Comparison of ENCODE assay signal across 26 cellular contexts in genomic region chr11:119342023-119342300, GRCh38. TPM values are rescaled to one million over a fixed set of nuclear protein-coding genes. Genes with fewer than 3 reads are reported as not detected.
DNase-seq lines count a peak whose midpoint lies in the region; ATAC-seq and TF ChIP-seq lines count a peak whose summit lies in the region.
"Had no signal": no experiment of that assay in that cellular context is flagged by ENCODE, and none has a peak within 500 bp of the region (broad histone marks: within the 10 kb centered on the region; RNA-seq: fewer than 3 reads in every experiment).

No MANE protein-coding gene starts in this region.

- ATAC-seq in RWPE2 (ENCODE audit: low read depth), result no peak
- no peak for ATAC-seq in GM18868 (IDR thresholded peaks at IDR 0.05; ENCODE audit: unreplicated experiment)

- peaks cover 32 to 43% (median 38%) of the 10 kb centered on the region in 11 experiments for H3K27me3 ChIP-seq in BLaER1 treated with 17β-estradiol and CSF1 and Interleukin-3, amounts not matched to agents 10 nM and 100 nM
- H3K27me3 ChIP-seq in RWPE2 (ENCODE audit: insufficient read depth, poor library complexity, severe bottlenecking), result peaks cover 15% of the 10 kb centered on the region
- H3K27me3 ChIP-seq in layer of hippocampus (ENCODE audit: control insufficient read depth, insufficient read depth, low read length), result no peaks in the 10 kb centered on the region
- H3K27me3 ChIP-seq in osteoblast (ENCODE audit: insufficient read depth, low read length), result peaks cover 15% of the 10 kb centered on the region
- no peaks in the 10 kb centered on the region for H3K27me3 ChIP-seq in Karpas-422 (ENCODE audit: low read length)

- no peak overlapping the region for H3K27ac ChIP-seq in BLaER1 treated with 17β-estradiol and CSF1 and Interleukin-3, amounts not matched to agents 10 nM and 100 nM
- no peak overlapping the region for H3K27ac ChIP-seq in RWPE2 (ENCODE audit: poor library complexity, severe bottlenecking)
- peak overlapping the region; percentile 71 for H3K27ac ChIP-seq in layer of hippocampus (ENCODE audit: low read depth, low read length)
- H3K27ac ChIP-seq in osteoblast (ENCODE audit: low read depth, low read length), result no peak overlapping the region
- H3K27ac ChIP-seq in Karpas-422 (ENCODE audit: low read length), result no peak overlapping the region
- H3K27ac ChIP-seq: KMS-11 had no signal

- H3K36me3 ChIP-seq in BLaER1 treated with 17β-estradiol and CSF1 and Interleukin-3, amounts not matched to agents 10 nM and 100 nM, result peaks cover 0 to 4% (median 0%) of the 10 kb centered on the region in 11 experiments; a peak in 1 of 22 replicates
- H3K36me3 ChIP-seq in RWPE2 (ENCODE audit: low read depth) (peaks cover 4% of the 10 kb centered on the region; the same call in 1 of the 2 replicates), osteoblast (ENCODE audit: insufficient read depth, low read length) (no peaks in the 10 kb centered on the region), Karpas-422 (ENCODE audit: insufficient read depth, low read length) (no peaks in the 10 kb centered on the region)
- H3K36me3 ChIP-seq: BE2C had no signal

- H3K79me2 ChIP-seq in osteoblast (ENCODE audit: insufficient read depth, low read length) (peaks cover 2% of the 10 kb centered on the region), Karpas-422 (ENCODE audit: low read length) (no peaks in the 10 kb centered on the region)

- no peak overlapping the region for H2AFZ ChIP-seq in osteoblast (ENCODE audit: low read length)
- no peak overlapping the region for H2AFZ ChIP-seq in Karpas-422 (ENCODE audit: low read length)

- no peak overlapping the region for H3K4me3 ChIP-seq in BLaER1 treated with 17β-estradiol and CSF1 and Interleukin-3, amounts not matched to agents 10 nM and 100 nM
- H3K4me3 ChIP-seq in RWPE2 (ENCODE audit: severe bottlenecking) (no peak overlapping the region), osteoblast (ENCODE audit: insufficient read depth, low read length) (no peak overlapping the region), foreskin fibroblast (ENCODE audit: low read depth in 1 of 2, low read length in 2 of 2) (no peak overlapping the region), Karpas-422 (ENCODE audit: low read length) (no peak overlapping the region)
- H3K4me3 ChIP-seq: HAP-1 had no signal

- H3K9me2 ChIP-seq in Karpas-422 (replicated peaks; ENCODE audit: insufficient read depth, low read length), result no peaks in the 10 kb centered on the region

- H3K9ac ChIP-seq in BLaER1 treated with 17β-estradiol and CSF1 and Interleukin-3, amounts not matched to agents 10 nM and 100 nM, result no peak overlapping the region
- H3K9ac ChIP-seq in Karpas-422 (ENCODE audit: low read length), result no peak overlapping the region
- H3K9ac ChIP-seq: KMS-11 had no signal

- peaks cover 42 to 54% (median 52%) of the 10 kb centered on the region in 10 experiments for H3K4me1 ChIP-seq in BLaER1 treated with 17β-estradiol and CSF1 and Interleukin-3, amounts not matched to agents 10 nM and 100 nM
- H3K4me1 ChIP-seq in RWPE2 (ENCODE audit: insufficient read depth, poor library complexity, severe bottlenecking) (peaks cover 10% of the 10 kb centered on the region), osteoblast (ENCODE audit: insufficient read depth, low read length) (peaks cover 34% of the 10 kb centered on the region), Karpas-422 (ENCODE audit: low read length) (peaks cover 9% of the 10 kb centered on the region)

- peak overlapping the region in 9 of 11 experiments; percentile 90 to 98 (median 94); a peak in 14 of 22 replicates for H3K4me2 ChIP-seq in BLaER1 treated with 17β-estradiol and CSF1 and Interleukin-3, amounts not matched to agents 10 nM and 100 nM
- no peak overlapping the region for H3K4me2 ChIP-seq in osteoblast (ENCODE audit: insufficient read depth, low read length)
- no peak overlapping the region for H3K4me2 ChIP-seq in Karpas-422 (ENCODE audit: low read depth, low read length, poor library complexity, severe bottlenecking)
- H3K4me2 ChIP-seq: KMS-11 had no signal

- TF ChIP-seq CTCF in RWPE2 (IDR thresholded peaks at IDR 0.05; ENCODE audit: poor library complexity, severe bottlenecking) (no peak), osteoblast (IDR thresholded peaks at IDR 0.05; ENCODE audit: extremely low read depth, low read depth, low read length) (no peak), foreskin fibroblast (IDR thresholded peaks at IDR 0.05; ENCODE audit: low read depth, low read length) (no peak)

- peaks cover 0 to 37% (median 17%) of the 10 kb centered on the region in 11 experiments; a peak in 19 of 22 replicates for H4K20me1 ChIP-seq in BLaER1 treated with 17β-estradiol and CSF1 and Interleukin-3, amounts not matched to agents 10 nM and 100 nM
- H4K20me1 ChIP-seq in osteoblast (ENCODE audit: insufficient read depth, low read length) (peaks cover 10% of the 10 kb centered on the region), Karpas-422 (ENCODE audit: insufficient read depth, low read depth, low read length) (no peaks in the 10 kb centered on the region)

- DNase-seq in RWPE2 (ENCODE audit: low spot score), result peak; percentile 35
- DNase-seq in osteoblast (ENCODE audit: insufficient read length, low spot score, missing footprints), result peak; percentile 87
- no peak for DNase-seq in NCI-H2029 treated with DMSO at 0.1 percent for 48 hours (lab: John Stamatoyannopoulos, UW)
- DNase-seq in foreskin fibroblast, result no peak
- no peak for DNase-seq in Karpas-422
- DNase-seq: BE2C; CD4-positive, alpha-beta T cell; COR-L47; DMS 273 treated with DMSO at 0.1 percent for 48 hours; DMS79 treated with DMSO at 0.1 percent for 48 hours; MV-4-11; NCI-H1105 treated with DMSO at 0.1 percent for 48 hours; NCI-H1694; NCI-H2081 treated with DMSO at 0.1 percent for 48 hours; NCI-H2171 treated with DMSO at 0.1 percent for 48 hours; NCI-H524 treated with DMSO at 0.1 percent for 48 hours; NCI-H82; SHP77; SW 1271 had no signal

- no peaks in the 10 kb centered on the region for H3K9me3 ChIP-seq in BLaER1 treated with 17β-estradiol and CSF1 and Interleukin-3, amounts not matched to agents 10 nM and 100 nM (replicated peaks in 1 of 11)
- H3K9me3 ChIP-seq in RWPE2 (ENCODE audit: severe bottlenecking) (no peaks in the 10 kb centered on the region), osteoblast (ENCODE audit: low read depth, low read length) (no peaks in the 10 kb centered on the region), Karpas-422 (ENCODE audit: low read length) (no peaks in the 10 kb centered on the region)
- H3K9me3 ChIP-seq: BE2C, HAP-1 had no signal

RNA-seq across cellular contexts. Expression of gene C1QTNF5, which starts 1.3 kb away (rescaled TPM):
- total RNA-seq in osteoblast, result 35.9 and 41.3 TPM in 2 replicates
- total RNA-seq in Karpas-422 (2014; rRNA removed; shearing (Covaris generic); ENCODE audit: low replicate concordance), result not detected in 2 replicates
- total RNA-seq: A172; CD4-positive, alpha-beta T cell had no signal

RNA-seq across cellular contexts. Expression of gene MFRP, which starts 4.5 kb away (rescaled TPM):
- not detected in 2 replicates for total RNA-seq in osteoblast
- not detected in 2 replicates for total RNA-seq in Karpas-422 (2014; rRNA removed; shearing (Covaris generic); ENCODE audit: low replicate concordance)
- total RNA-seq: A172; CD4-positive, alpha-beta T cell; HT1080 had no signal

RNA-seq across cellular contexts. Expression of gene RNF26, which starts 7.6 kb away (rescaled TPM):
- 4.0 and 5.0 TPM in 2 replicates for total RNA-seq in osteoblast
- 3.9 and 8.8 TPM in 2 replicates for total RNA-seq in Karpas-422 (2014; rRNA removed; shearing (Covaris generic); ENCODE audit: low replicate concordance)

RNA-seq across cellular contexts. Expression of gene MCAM, which starts 25.0 kb away (rescaled TPM):
- 11.2 and 14.1 TPM in 2 replicates for total RNA-seq in osteoblast
- 2.0 and 2.1 TPM in 2 replicates for total RNA-seq in Karpas-422 (2014; rRNA removed; shearing (Covaris generic); ENCODE audit: low replicate concordance)

RNA-seq across cellular contexts. Expression of gene USP2, which starts 39.5 kb away (rescaled TPM):
- 0.29 and 0.36 TPM in 2 replicates for total RNA-seq in osteoblast
- total RNA-seq in Karpas-422 (2014; rRNA removed; shearing (Covaris generic); ENCODE audit: low replicate concordance), result 15.4 and 16.9 TPM in 2 replicates
- total RNA-seq: A172 had no signal

Comparison
In these comparisons a context has a peak if more than half of its experiments do, and no peak if none do; other contexts are left out.
1. H3K4me2 ChIP-seq: peak in BLaER1 treated with 17β-estradiol and CSF1 and Interleukin-3, amounts not matched to agents 10 nM and 100 nM (9 of 11); none in osteoblast (single experiment) and Karpas-422 (single experiment).
2. DNase-seq: peak in RWPE2 (single experiment) and osteoblast (single experiment); none in NCI-H2029 treated with DMSO at 0.1 percent for 48 hours (single experiment), foreskin fibroblast (0 of 2) and Karpas-422 (single experiment).
3. RNA of gene C1QTNF5, which starts 1.3 kb away (total RNA-seq): 35.9 to 41.3 TPM in osteoblast; not detected in Karpas-422; every median in the first group is over 10 times any median in the second.